1 cellular context compared by ENCODE assay signal in the genomic region with DNA sequence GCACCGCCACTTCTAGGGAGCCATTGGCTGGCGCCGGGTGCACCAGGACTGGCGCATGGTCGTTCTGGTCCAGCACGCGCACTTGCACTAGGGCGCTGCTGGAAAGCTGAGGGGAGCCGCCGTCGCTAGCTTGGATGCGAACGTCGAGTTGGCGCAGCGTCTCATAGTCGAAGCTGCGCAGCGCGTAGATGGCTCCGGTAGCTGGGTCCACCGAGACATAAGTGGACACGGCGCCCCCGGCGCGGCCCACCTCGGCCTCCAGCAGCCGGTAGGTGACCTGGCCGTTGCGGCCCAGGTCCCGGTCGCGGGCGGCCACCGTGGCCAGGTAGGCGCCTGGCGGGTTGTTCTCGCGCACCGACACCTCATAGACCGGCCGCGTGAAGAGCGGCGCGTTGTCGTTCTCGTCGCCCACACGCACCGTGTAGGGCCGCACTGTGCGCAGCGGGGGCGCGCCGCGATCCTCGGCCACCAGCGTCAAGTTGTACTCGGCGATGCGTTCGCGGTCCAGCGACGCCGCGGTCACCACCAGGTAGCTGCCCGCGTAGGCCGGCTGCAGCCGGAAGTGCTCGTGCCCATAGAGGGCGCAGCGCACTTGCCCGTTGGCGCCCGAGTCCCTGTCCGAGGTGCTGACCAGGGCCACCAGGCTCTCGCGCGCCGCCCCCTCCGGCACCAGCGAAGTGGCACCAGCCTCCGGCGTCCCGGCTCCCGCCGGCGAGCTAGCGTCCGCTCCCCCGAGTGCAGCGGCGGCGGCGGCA.
TF ChIP-seq lines count a peak whose summit lies in the region.

No MANE protein-coding gene starts in this region.

TF ChIP-seq in GM12878, 131 proteins besides CTCF, POLR2A, EP300 and RAD21 (continued from another document):
- TF ChIP-seq, protein P1, sequence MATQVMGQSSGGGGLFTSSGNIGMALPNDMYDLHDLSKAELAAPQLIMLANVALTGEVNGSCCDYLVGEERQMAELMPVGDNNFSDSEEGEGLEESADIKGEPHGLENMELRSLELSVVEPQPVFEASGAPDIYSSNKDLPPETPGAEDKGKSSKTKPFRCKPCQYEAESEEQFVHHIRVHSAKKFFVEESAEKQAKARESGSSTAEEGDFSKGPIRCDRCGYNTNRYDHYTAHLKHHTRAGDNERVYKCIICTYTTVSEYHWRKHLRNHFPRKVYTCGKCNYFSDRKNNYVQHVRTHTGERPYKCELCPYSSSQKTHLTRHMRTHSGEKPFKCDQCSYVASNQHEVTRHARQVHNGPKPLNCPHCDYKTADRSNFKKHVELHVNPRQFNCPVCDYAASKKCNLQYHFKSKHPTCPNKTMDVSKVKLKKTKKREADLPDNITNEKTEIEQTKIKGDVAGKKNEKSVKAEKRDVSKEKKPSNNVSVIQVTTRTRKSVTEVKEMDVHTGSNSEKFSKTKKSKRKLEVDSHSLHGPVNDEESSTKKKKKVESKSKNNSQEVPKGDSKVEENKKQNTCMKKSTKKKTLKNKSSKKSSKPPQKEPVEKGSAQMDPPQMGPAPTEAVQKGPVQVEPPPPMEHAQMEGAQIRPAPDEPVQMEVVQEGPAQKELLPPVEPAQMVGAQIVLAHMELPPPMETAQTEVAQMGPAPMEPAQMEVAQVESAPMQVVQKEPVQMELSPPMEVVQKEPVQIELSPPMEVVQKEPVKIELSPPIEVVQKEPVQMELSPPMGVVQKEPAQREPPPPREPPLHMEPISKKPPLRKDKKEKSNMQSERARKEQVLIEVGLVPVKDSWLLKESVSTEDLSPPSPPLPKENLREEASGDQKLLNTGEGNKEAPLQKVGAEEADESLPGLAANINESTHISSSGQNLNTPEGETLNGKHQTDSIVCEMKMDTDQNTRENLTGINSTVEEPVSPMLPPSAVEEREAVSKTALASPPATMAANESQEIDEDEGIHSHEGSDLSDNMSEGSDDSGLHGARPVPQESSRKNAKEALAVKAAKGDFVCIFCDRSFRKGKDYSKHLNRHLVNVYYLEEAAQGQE (IDR thresholded peaks at IDR 0.05; ENCODE audit: low read depth, low read length) = peak; percentile 79
- TF ChIP-seq POLR2AphosphoS5 (IDR thresholded peaks at IDR 0.05; ENCODE audit: low read length) = no peak
